13 cellular contexts compared by ENCODE assay signal in genomic region chr10:27724287-27724686, GRCh38. TPM values are rescaled to one million over a fixed set of nuclear protein-coding genes. Genes with fewer than 3 reads are reported as not detected.
DNase-seq lines count a peak whose midpoint lies in the region; ATAC-seq, FAIRE-seq and TF ChIP-seq lines count a peak whose summit lies in the region.
"Had no signal": no experiment of that assay in that cellular context is flagged by ENCODE, and none has a peak within 500 bp of the region (broad histone marks: within the 10 kb centered on the region; RNA-seq: fewer than 3 reads in every experiment).

No MANE protein-coding gene starts in this region.

- H4K20me1 ChIP-seq in HepG2 (ENCODE audit: insufficient read depth, low read length) (no peaks in the 10 kb centered on the region), OCI-LY7 (ENCODE audit: insufficient read depth, low read length) (no peaks in the 10 kb centered on the region)

- no peak for TF ChIP-seq RAD21 in HepG2 (CRISPR knock-in tag; IDR thresholded peaks at IDR 0.05)

- FAIRE-seq in HepG2 (lab: Jason Lieb, UNC), result peak; percentile 55
- FAIRE-seq: endometrium, islet of Langerhans had no signal

- peaks cover 0 to 1% of the 10 kb centered on the region in 2 experiments; a peak in 2 of 5 replicates for H3K27me3 ChIP-seq in HepG2 (ENCODE audit: control insufficient read depth in 1 of 2, insufficient read depth in 2 of 2, low read length in 2 of 2)
- H3K27me3 ChIP-seq in right lobe of liver, result no peaks in the 10 kb centered on the region

- H2AFZ ChIP-seq in HepG2 (ENCODE audit: low read length) (no peak overlapping the region), OCI-LY7 (ENCODE audit: low read length) (no peak overlapping the region)

- intact Hi-C loops in HepG2 (cut with micrococcal nuclease; ENCODE audit: unreplicated experiment), result no loop called here
- intact Hi-C loops in right lobe of liver (cut with DNase I), result no loop called here
- intact Hi-C loops in OCI-LY7 (cut with micrococcal nuclease; ENCODE audit: unreplicated experiment), result no loop called here
- intact Hi-C loops in head of caudate nucleus (cut with DNase I), result no loop called here
- intact Hi-C loops in left cardiac atrium (cut with DNase I), result no loop called here

- WGBS in HepG2 (ENCODE audit: low lambda C conversion rate), result 0% methylated on average over 1 of the region's 1 CpG
- 78% methylated on average over 1 of the region's 1 CpG for WGBS in right lobe of liver (ENCODE audit: insufficient coverage, low coverage, low lambda C conversion rate, missing lambda C conversion rate)

- TF ChIP-seq CTCF in HepG2 (CRISPR knock-in tag; IDR thresholded peaks at IDR 0.05) (no peak), right lobe of liver (IDR thresholded peaks at IDR 0.05) (peak in 1 of 4 donors; percentile 11), OCI-LY7 (conservative IDR thresholded peaks at IDR 0.05; ENCODE audit: low read length) (peak; percentile 60)

- TF ChIP-seq EP300 in HepG2 (IDR thresholded peaks at IDR 0.05; ENCODE audit: low read depth in 2 of 2, low read length in 2 of 2), result no peak
- no peak for TF ChIP-seq EP300 in HepG2 (CRISPR knock-in tag; IDR thresholded peaks at IDR 0.05; ENCODE audit: borderline replicate concordance)

- BruUV-seq in HepG2 (replicated peaks; lab: Mats Ljungman, UMichigan) (no TSS peak), OCI-LY7 (replicated peaks; lab: Mats Ljungman, UMichigan) (no TSS peak)

- POLR2A ChIA-PET in HepG2 (lab: Yijun Ruan, JAX) (no interaction called here), OCI-LY7 (lab: Charles Lee) (interaction anchor here (1.1 to 1.4 kb wide), 2 partner anchors 10 to 26 kb away, joined by 3 to 5 read pairs; no protein-coding TSS in a partner anchor)

- H3K4me3 ChIP-seq in HepG2 (replicated peaks in 1 of 3; ENCODE audit: insufficient read depth in 1 of 3, low read depth in 2 of 3, low read length in 3 of 3) (no peak overlapping the region), right lobe of liver (no peak overlapping the region), OCI-LY7 (ENCODE audit: low read depth, low read length, poor library complexity, severe bottlenecking) (no peak overlapping the region)

- CTCF ChIA-PET in HepG2 (lab: Yijun Ruan, JAX; ENCODE audit: low intra/inter-chr PET ratio, low total read pairs), result no interaction called here
- CTCF ChIA-PET in OCI-LY7 (lab: Charles Lee; ENCODE audit: unreplicated experiment), result no interaction called here

- no peaks in the 10 kb centered on the region for H3K9me2 ChIP-seq in OCI-LY7 (ENCODE audit: insufficient read depth, low read length)

- no peak overlapping the region for H3K9ac ChIP-seq in HepG2 (ENCODE audit: insufficient read depth, low read depth, low read length)

- H3K4me2 ChIP-seq in HepG2 (ENCODE audit: low read depth, low read length) (no peak overlapping the region), OCI-LY7 (ENCODE audit: low read length) (no peak overlapping the region)

- H3K4me1 ChIP-seq in HepG2 (ENCODE audit: insufficient read depth, low read length) (no peaks in the 10 kb centered on the region), right lobe of liver (no peaks in the 10 kb centered on the region), OCI-LY7 (ENCODE audit: insufficient read depth, low read length, poor library complexity, severe bottlenecking) (peaks cover 13% of the 10 kb centered on the region)

- TF ChIP-seq POLR2A in HepG2 (IDR thresholded peaks at IDR 0.05; ENCODE audit: insufficient read depth in 1 of 2, low read depth in 2 of 2, low read length in 2 of 2) (no peak), right lobe of liver (IDR thresholded peaks at IDR 0.05) (no peak)

- H3K36me3 ChIP-seq in HepG2 (replicated peaks in 1 of 2; ENCODE audit: control insufficient read depth in 1 of 2, insufficient read depth in 2 of 2, low read length in 2 of 2), result no peaks in the 10 kb centered on the region
- H3K36me3 ChIP-seq in right lobe of liver, result no peaks in the 10 kb centered on the region
- no peaks in the 10 kb centered on the region for H3K36me3 ChIP-seq in OCI-LY7 (ENCODE audit: insufficient read depth, low read length)

- no peaks in the 10 kb centered on the region for H3K79me2 ChIP-seq in HepG2 (ENCODE audit: insufficient read depth, low read length)
- H3K79me2 ChIP-seq in OCI-LY7 (ENCODE audit: insufficient read depth, low read depth, low read length), result no peaks in the 10 kb centered on the region

- no peak for ATAC-seq in HepG2
- ATAC-seq in right lobe of liver, result no peak
- ATAC-seq in left cardiac atrium, result no peak
- ATAC-seq in HG02973 (IDR thresholded peaks at IDR 0.05; ENCODE audit: unreplicated experiment), result no peak

- H3K27ac ChIP-seq in HepG2 (ENCODE audit: extremely low read length, insufficient read depth, low read length) (no peak overlapping the region), right lobe of liver (no peak overlapping the region), OCI-LY7 (ENCODE audit: low read depth, low read length, poor library complexity, severe bottlenecking) (no peak overlapping the region)

- H3K9me3 ChIP-seq in HepG2 (ENCODE audit: low read length), result no peaks in the 10 kb centered on the region
- no peaks in the 10 kb centered on the region for H3K9me3 ChIP-seq in right lobe of liver
- H3K9me3 ChIP-seq in OCI-LY7 (ENCODE audit: low read length), result no peaks in the 10 kb centered on the region

- in situ Hi-C loops in HepG2 (cut with HindIII; ENCODE audit: extremely low pct_ligation_motif_present, low pct_unique_long_range_greater_than_20kb), result no loop called here

- DNase-seq in HepG2 (ENCODE audit: low spot score) (no peak), right lobe of liver (no peak), OCI-LY7 (ENCODE audit: low spot score) (no peak), fibroblast of peridontal ligament (ENCODE audit: extremely low read depth) (peak; percentile 88), head of caudate nucleus (no peak), dermis blood vessel endothelial cell (no peak), left cardiac atrium (no peak)
- DNase-seq: activated CD4-positive, alpha-beta T cell treated with anti-CD3 and anti-CD28 coated beads, Interleukin-2, amount 10 ng/mL, durations not matched to agents 7 days and 5 days; NCI-H446 had no signal

TF ChIP-seq in HepG2, 621 proteins besides CTCF, POLR2A, EP300 and RAD21:
- TF ChIP-seq MAF1 (CRISPR knock-in tag; IDR thresholded peaks at IDR 0.05; ENCODE audit: borderline replicate concordance), result no peak
- no peak for TF ChIP-seq EZH2 (conservative IDR thresholded peaks at IDR 0.05; ENCODE audit: low read depth, low read length)
- no peak for TF ChIP-seq HMGA1 (CRISPR knock-in tag; conservative IDR thresholded peaks at IDR 0.05)
- TF ChIP-seq TP53 (CRISPR knock-in tag; conservative IDR thresholded peaks at IDR 0.05), result no peak
- no peak for TF ChIP-seq CCDC6 (CRISPR knock-in tag; IDR thresholded peaks at IDR 0.05)
- no peak for TF ChIP-seq ZNF704 (CRISPR knock-in tag; IDR thresholded peaks at IDR 0.05; ENCODE audit: borderline replicate concordance)
- no peak for TF ChIP-seq NONO (IDR thresholded peaks at IDR 0.05)
- TF ChIP-seq NONO (CRISPR knock-in tag; conservative IDR thresholded peaks at IDR 0.05), result no peak
- no peak for TF ChIP-seq NFIC (IDR thresholded peaks at IDR 0.05; ENCODE audit: low read length)
- TF ChIP-seq JUNB (CRISPR knock-in tag; IDR thresholded peaks at IDR 0.05; ENCODE audit: borderline replicate concordance), result no peak
- no peak for TF ChIP-seq PHF20 (CRISPR knock-in tag; IDR thresholded peaks at IDR 0.05)
- no peak for TF ChIP-seq CHD4 (IDR thresholded peaks at IDR 0.05; ENCODE audit: borderline replicate concordance, low read length)
- no peak for TF ChIP-seq ZSCAN12 (CRISPR knock-in tag; IDR thresholded peaks at IDR 0.05)
- TF ChIP-seq ZNF678 (CRISPR knock-in tag; IDR thresholded peaks at IDR 0.05), result no peak
- no peak for TF ChIP-seq ZBTB21 (CRISPR knock-in tag; IDR thresholded peaks at IDR 0.05)
- no peak for TF ChIP-seq KLF16 (CRISPR knock-in tag; IDR thresholded peaks at IDR 0.05)

RNA-seq across cellular contexts. Expression of gene MKX, which starts 21.3 kb away (rescaled TPM):
- total RNA-seq in HepG2 (2016; rRNA removed; fragmentation: Illumina TruSeq; extraction: Trizol), result not detected in 2 replicates
- not detected in 2 replicates for total RNA-seq in HepG2 (2016; cell fraction: cytosol; rRNA removed; fragmentation: Illumina TruSeq; extraction: Trizol; ENCODE audit: low read depth)
- total RNA-seq in HepG2 (2016; cell fraction: insoluble cytoplasmic fraction; rRNA removed; fragmentation: Illumina TruSeq; extraction: Trizol), result not detected in 2 replicates
- total RNA-seq in HepG2 (2016; cell fraction: membrane; rRNA removed; fragmentation: Illumina TruSeq; extraction: Trizol), result not detected in 2 replicates
- not detected in 2 replicates for total RNA-seq in HepG2 (2016; cell fraction: nucleus; rRNA removed; fragmentation: Illumina TruSeq; extraction: Trizol)
- polyA plus RNA-seq in HepG2 (2011; rRNA removed), result not detected in 2 replicates
- polyA plus RNA-seq in HepG2 (2011; cell fraction: cytosol; rRNA removed), result not detected in 2 replicates
- not detected in 2 replicates for polyA plus RNA-seq in HepG2 (2011; cell fraction: nucleus; rRNA removed)
- polyA plus RNA-seq in HepG2 (2012), result not detected in 2 replicates
- not detected in 2 replicates for polyA plus RNA-seq in HepG2 (2016; cell fraction: cytosol; fragmentation: Illumina TruSeq; extraction: Trizol; ENCODE audit: low read depth)
- polyA plus RNA-seq in HepG2 (2016; cell fraction: insoluble cytoplasmic fraction; fragmentation: Illumina TruSeq; extraction: Trizol; ENCODE audit: low read depth), result not detected in 2 replicates
- polyA plus RNA-seq in HepG2 (2016; cell fraction: membrane; fragmentation: Illumina TruSeq; extraction: Trizol; ENCODE audit: low read depth), result not detected in 2 replicates
- polyA plus RNA-seq in HepG2 (2016; cell fraction: nucleus; fragmentation: Illumina TruSeq; extraction: Trizol; ENCODE audit: insufficient read depth, low read depth), result not detected in 2 replicates
- not detected in 2 replicates for polyA minus RNA-seq in HepG2 (2011; rRNA and poly(A)+ RNA removed; ENCODE audit: low replicate concordance)
- not detected in 2 replicates for polyA minus RNA-seq in HepG2 (2011; cell fraction: cytosol; rRNA and poly(A)+ RNA removed)
- polyA minus RNA-seq in HepG2 (2011; cell fraction: nucleus; rRNA and poly(A)+ RNA removed), result not detected in 2 replicates
- 1 to 10 TPM in 2 of 6 experiments, under 1 TPM in 4; 0.29 to 2.1 (median 0.66) TPM for total RNA-seq in right lobe of liver
- not detected in 2 replicates for total RNA-seq in OCI-LY7 (2014; rRNA removed; shearing (Covaris generic))
- not detected in 2 replicates for total RNA-seq in OCI-LY7 (2022)
- total RNA-seq in dermis blood vessel endothelial cell, result 0.14 TPM in 1 of 2 replicates, not detected in the other
- under 1 TPM; 0.50 TPM for total RNA-seq in left cardiac atrium
- total RNA-seq: CD4-positive, CD25-positive, alpha-beta regulatory T cell had no signal
- polyA plus RNA-seq: CD4-positive, CD25-positive, alpha-beta regulatory T cell had no signal
